22 cellular contexts compared by ENCODE assay signal in genomic region chr7:128443817-128444216, GRCh38. TPM values are rescaled to one million over a fixed set of nuclear protein-coding genes. Genes with fewer than 3 reads are reported as not detected.
DNase-seq lines count a peak whose midpoint lies in the region; ATAC-seq, FAIRE-seq and TF ChIP-seq lines count a peak whose summit lies in the region.
"Had no signal": no experiment of that assay in that cellular context is flagged by ENCODE, and none has a peak within 500 bp of the region (broad histone marks: within the 10 kb centered on the region; RNA-seq: fewer than 3 reads in every experiment).

No MANE protein-coding gene starts in this region.

- TF ChIP-seq CTCF in GM12878 (IDR thresholded peaks at IDR 0.05 in 2 of 3, conservative IDR thresholded peaks at IDR 0.05 in 1 of 3; ENCODE audit: control insufficient read depth in 2 of 3, extremely low read depth in 1 of 3, insufficient read depth in 1 of 3, low read depth in 3 of 3, low read length in 3 of 3) = no peak
- TF ChIP-seq CTCF in mucosa of descending colon (IDR thresholded peaks at IDR 0.05) = no peak
- no peak for TF ChIP-seq CTCF in transverse colon (IDR thresholded peaks at IDR 0.05)

- no peak for TF ChIP-seq EP300 in GM12878 (IDR thresholded peaks at IDR 0.05; ENCODE audit: borderline replicate concordance in 1 of 2, control insufficient read depth in 1 of 2, low read depth in 2 of 2, low read length in 2 of 2)
- TF ChIP-seq EP300 in transverse colon (IDR thresholded peaks at IDR 0.05; ENCODE audit: low read depth) = no peak

- RAD21 ChIA-PET in GM12878 (lab: Charles Lee; ENCODE audit: unreplicated experiment) = interaction anchor here (0.8 to 2.6 kb wide), 7 partner anchors 8 to 48 kb away, joined by 3 to 23 read pairs (median 5); partner anchors contain the start of gene HILPDA

- H3K27me3 ChIP-seq in GM12878 (replicated peaks in 1 of 2; ENCODE audit: control insufficient read depth in 2 of 2, insufficient read depth in 2 of 2, low read length in 1 of 2) (no peaks in the 10 kb centered on the region), transverse colon (no peaks in the 10 kb centered on the region)
- no peaks in the 10 kb centered on the region for H3K27me3 ChIP-seq in effector memory CD4-positive, alpha-beta T cell (replicated peaks; ENCODE audit: control insufficient read depth, insufficient read depth, low read length, poor library complexity, severe bottlenecking)
- H3K27me3 ChIP-seq: BLaER1, cardiac muscle cell, heart right ventricle had no signal

- SMC1A ChIA-PET in GM12878 (lab: Charles Lee; ENCODE audit: uncharacterized antibody, unreplicated experiment) = interaction anchor here (0.8 to 6.0 kb wide), 11 partner anchors 8 to 1559 kb away, joined by 3 to 55 read pairs (median 5); partner anchors contain the start of gene HILPDA

- H3K9me3 ChIP-seq in GM12878 (replicated peaks; ENCODE audit: control insufficient read depth, insufficient read depth, low read length) (no peaks in the 10 kb centered on the region), mucosa of descending colon (no peaks in the 10 kb centered on the region), transverse colon (no peaks in the 10 kb centered on the region)
- no peaks in the 10 kb centered on the region for H3K9me3 ChIP-seq in effector memory CD4-positive, alpha-beta T cell (ENCODE audit: control insufficient read depth, low read length)
- H3K9me3 ChIP-seq: BLaER1, heart right ventricle had no signal

- H3K27ac ChIP-seq in GM12878 (ENCODE audit: control insufficient read depth, insufficient read depth) = no peak overlapping the region
- H3K27ac ChIP-seq in transverse colon = peak overlapping the region; percentile 45 to 67 (median 62)
- H3K27ac ChIP-seq in effector memory CD4-positive, alpha-beta T cell (ENCODE audit: insufficient read depth, low read length, poor library complexity, severe bottlenecking) = no peak overlapping the region
- H3K27ac ChIP-seq: BLaER1, cardiac muscle cell, heart right ventricle had no signal

- ATAC-seq in Right ventricle myocardium inferior = peak; percentile 10
- no peak for ATAC-seq in left cardiac atrium
- peak; percentile 18; the same call in 2 of the 3 replicates for ATAC-seq in GM12878
- ATAC-seq in mucosa of descending colon = peak; percentile 75
- no peak for ATAC-seq in GM21737 (IDR thresholded peaks at IDR 0.05; ENCODE audit: unreplicated experiment)
- ATAC-seq in left lobe of liver = no peak

- no peak for FAIRE-seq in GM12878 (lab: Jason Lieb, UNC)
- FAIRE-seq: urothelium cell line had no signal

- H4K20me1 ChIP-seq in GM12878 (ENCODE audit: control insufficient read depth, insufficient read depth) = no peaks in the 10 kb centered on the region
- H4K20me1 ChIP-seq: BLaER1 had no signal

- H3K4me2 ChIP-seq in GM12878 (ENCODE audit: control insufficient read depth, insufficient read depth) = no peak overlapping the region
- H3K4me2 ChIP-seq: BLaER1 had no signal

- in situ Hi-C loops in GM12878 (cut with MboI) (no loop called here), transverse colon (cut with MboI; ENCODE audit: low pct_ligation_motif_present in 1 of 4, low pct_unique_long_range_greater_than_20kb in 1 of 4, low sequenced_read_pairs in 3 of 4) (no loop called here)

- DNase-seq in Right ventricle myocardium inferior (ENCODE audit: missing footprints) (no peak), left cardiac atrium (no peak), GM12878 (ENCODE audit: low read depth, low spot score) (no peak), mucosa of descending colon (peak in 2 of 3 donors; percentile 47 to 52), transverse colon (no peak), left lobe of liver (ENCODE audit: low spot score) (no peak)
- DNase-seq in effector memory CD4-positive, alpha-beta T cell = no peak
- DNase-seq: activated naive CD4-positive, alpha-beta T cell treated with anti-CD3 and anti-CD28 coated beads, Interleukin-2, amount 10 ng/mL, durations not matched to agents 7 days and 5 days; activated T-cell treated with anti-CD3 and anti-CD28 coated beads, Interleukin-2, amount 50 U/mL, for 4 hours; dermis blood vessel endothelial cell; foreskin fibroblast; heart right ventricle; KG1; MV-4-11; NCI-H1694 treated with DMSO at 0.1 percent for 48 hours; NCI-H2227 treated with DMSO at 0.1 percent for 48 hours; SIG-M5; T-cell had no signal

- CTCF ChIA-PET in GM12878 (lab: Yijun Ruan, JAX) = interaction anchor here (1.0 to 12.5 kb wide), 9 partner anchors 9 to 100 kb away, joined by 3 to 175 read pairs (median 10); partner anchors contain the start of gene RBM28

- no TSS peak for BruUV-seq in GM12878 (replicated peaks; lab: Mats Ljungman, UMichigan)

- 70% methylated on average over 3 of the region's 3 CpGs for WGBS in GM12878 (ENCODE audit: insufficient coverage, insufficient replicate concordance, low lambda C conversion rate, missing lambda C conversion rate)
- WGBS in transverse colon (ENCODE audit: low coverage in 1 of 2), 2 donors = 66% methylated on average over 3 of the region's 3 CpGs; no CpG with 5 or more reads in 1 of the 2 donors

- H3K79me2 ChIP-seq in GM12878 (ENCODE audit: control insufficient read depth, insufficient read depth, low read length) = no peaks in the 10 kb centered on the region

- H3K4me1 ChIP-seq in GM12878 (ENCODE audit: control insufficient read depth, insufficient read depth, low read length) (peaks cover 9% of the 10 kb centered on the region; the same call in 1 of the 2 replicates), mucosa of descending colon (ENCODE audit: low read depth) (peaks cover 26% of the 10 kb centered on the region), transverse colon (peaks cover 8 to 36% (median 25%) of the 10 kb centered on the region in 4 donors)
- no peaks in the 10 kb centered on the region for H3K4me1 ChIP-seq in effector memory CD4-positive, alpha-beta T cell (ENCODE audit: control insufficient read depth, insufficient read depth, low read length, poor library complexity, severe bottlenecking)
- H3K4me1 ChIP-seq: BLaER1 had no signal

- TF ChIP-seq RAD21 in GM12878 (IDR thresholded peaks at IDR 0.05; ENCODE audit: insufficient read depth, low read depth, low read length) = no peak

- H2AFZ ChIP-seq in GM12878 (ENCODE audit: control insufficient read depth, low read depth, low read length) = peak overlapping the region; percentile 66

- intact Hi-C loops in Right ventricle myocardium inferior (cut with DNase I) = no loop called here
- intact Hi-C loops in left cardiac atrium (cut with DNase I) = no loop called here
- intact Hi-C loops in GM12878 (cut with micrococcal nuclease; ENCODE audit: unreplicated experiment) = no loop called here
- intact Hi-C loops in mucosa of descending colon (cut with DNase I, micrococcal nuclease) = no loop called here
- intact Hi-C loops in transverse colon (cut with DNase I; ENCODE audit: low total_unique reads) = no loop called here

- no peak overlapping the region for H3K4me3 ChIP-seq in GM12878
- no peak overlapping the region for H3K4me3 ChIP-seq in mucosa of descending colon
- no peak overlapping the region for H3K4me3 ChIP-seq in transverse colon
- H3K4me3 ChIP-seq in effector memory CD4-positive, alpha-beta T cell (ENCODE audit: insufficient read depth, low read depth, low read length, poor library complexity, severe bottlenecking) = no peak overlapping the region
- H3K4me3 ChIP-seq: BLaER1, cardiac muscle cell, heart right ventricle had no signal

- POLR2A ChIA-PET in GM12878 (lab: Charles Lee) = interaction anchor here (0.5 to 4.2 kb wide), 6 partner anchors 8 to 335 kb away, joined by 3 to 52 read pairs (median 4); partner anchors contain the start of gene HILPDA

- no peak overlapping the region for H3K9ac ChIP-seq in GM12878 (ENCODE audit: control insufficient read depth, insufficient read depth, low read length)
- H3K9ac ChIP-seq: BLaER1 had no signal

- H3K36me3 ChIP-seq in GM12878 (ENCODE audit: control insufficient read depth in 2 of 2, insufficient read depth in 2 of 2, low read length in 1 of 2) (no peaks in the 10 kb centered on the region), mucosa of descending colon (ENCODE audit: low read depth) (no peaks in the 10 kb centered on the region), transverse colon (no peaks in the 10 kb centered on the region)
- H3K36me3 ChIP-seq in effector memory CD4-positive, alpha-beta T cell (ENCODE audit: control insufficient read depth, insufficient read depth, low read length) = no peaks in the 10 kb centered on the region
- H3K36me3 ChIP-seq: BLaER1, cardiac muscle cell, heart right ventricle had no signal

- no peak for TF ChIP-seq POLR2A in GM12878 (IDR thresholded peaks at IDR 0.05; ENCODE audit: low read depth, low read length)
- TF ChIP-seq POLR2A in transverse colon (IDR thresholded peaks at IDR 0.05) = no peak

RNA-seq across cellular contexts. Expression of gene HILPDA, which starts 11.9 kb away (rescaled TPM):
- total RNA-seq in Right ventricle myocardium inferior = 5.9 TPM
- 10 to 100 TPM in 1 of 2 donors, 1 to 10 TPM in 1; 9.7 to 15.2 TPM for total RNA-seq in left cardiac atrium
- total RNA-seq in GM12878 (2013; cell fraction: nucleolus; rRNA removed) = 232 and 244 TPM in 2 replicates
- total RNA-seq in GM12878 (2014; rRNA removed) = 15.1 and 16.4 TPM in 2 replicates
- 19.6 and 21.2 TPM in 2 replicates for total RNA-seq in GM12878 (2014; rRNA removed; fragmentation: Illumina TruSeq; extraction: Trizol)
- 12.0 and 14.1 TPM in 2 replicates for total RNA-seq in GM12878 (2021)
- 22.4 TPM for polyA plus RNA-seq in GM12878 (2011; ENCODE audit: low read depth)
- polyA plus RNA-seq in GM12878 (2011; rRNA removed) = 198 and 232 TPM in 2 replicates
- polyA plus RNA-seq in GM12878 (2011; cell fraction: cytosol; rRNA removed) = 184 and 280 TPM in 2 replicates
- 85.4 and 130 TPM in 2 replicates for polyA plus RNA-seq in GM12878 (2011; cell fraction: nucleus; rRNA removed)
- polyA plus RNA-seq in GM12878 (2012) = 26.2 and 86.6 TPM in 2 replicates
- 22.1 and 24.2 TPM in 2 replicates for polyA plus RNA-seq in GM12878 (2014; fragmentation: Illumina TruSeq; extraction: Trizol)
- polyA plus RNA-seq in GM12878 (2014; fragmentation: Nextera tagmentation; extraction: Ambion mirVana) = 10 to 100 TPM; 37.4 to 44.0 TPM
- polyA plus RNA-seq in GM12878 (2014; rRNA removed) = 26.1 and 29.6 TPM in 2 replicates
- 10 to 100 TPM; 24.5 to 28.4 TPM for polyA plus RNA-seq in GM12878 (2016; fragmentation: Nextera tagmentation; extraction: Ambion mirVana)
- 141 and 166 TPM in 2 replicates for polyA minus RNA-seq in GM12878 (2011; rRNA and poly(A)+ RNA removed)
- polyA minus RNA-seq in GM12878 (2011; cell fraction: cytosol; rRNA and poly(A)+ RNA removed) = 42.1 and 54.1 TPM in 2 replicates
- polyA minus RNA-seq in GM12878 (2011; cell fraction: nucleus; rRNA and poly(A)+ RNA removed) = 97.8 and 100.0 TPM in 2 replicates
- 1 to 10 TPM; 5.8 to 9.8 (median 6.6) TPM for total RNA-seq in mucosa of descending colon
- total RNA-seq in transverse colon = 10 to 100 TPM in 1 of 4 donors, 1 to 10 TPM in 2, not detected in 1; 5.3 to 35.5 (median 5.9) TPM
- 3.8 TPM for total RNA-seq in left lobe of liver

RNA-seq across cellular contexts. Expression of gene METTL2B, which starts 32.7 kb away (rescaled TPM):
- total RNA-seq in Right ventricle myocardium inferior (17.1 TPM), left cardiac atrium (10 to 100 TPM; 17.2 to 19.3 TPM), GM12878 (2014; rRNA removed) (26.8 and 29.4 TPM in 2 replicates), GM12878 (2014; rRNA removed; fragmentation: Illumina TruSeq; extraction: Trizol) (35.3 and 36.9 TPM in 2 replicates), GM12878 (2021) (27.7 and 28.1 TPM in 2 replicates), mucosa of descending colon (10 to 100 TPM; 24.1 to 29.4 (median 28.4) TPM), transverse colon (10 to 100 TPM; 22.1 to 30.3 (median 23.2) TPM), left lobe of liver (13.9 TPM)
- 56.9 and 63.6 TPM in 2 replicates for total RNA-seq in GM12878 (2013; cell fraction: nucleolus; rRNA removed)
- 14.2 TPM for polyA plus RNA-seq in GM12878 (2011; ENCODE audit: low read depth)
- polyA plus RNA-seq in GM12878 (2011; rRNA removed) (36.4 and 37.8 TPM in 2 replicates), GM12878 (2014; fragmentation: Illumina TruSeq; extraction: Trizol) (36.6 and 51.7 TPM in 2 replicates), GM12878 (2014; fragmentation: Nextera tagmentation; extraction: Ambion mirVana) (10 to 100 TPM; 40.5 to 48.4 TPM), GM12878 (2014; rRNA removed) (18.9 and 20.7 TPM in 2 replicates), GM12878 (2016; fragmentation: Nextera tagmentation; extraction: Ambion mirVana) (10 to 100 TPM; 43.4 to 43.5 TPM)
- 19.7 and 23.3 TPM in 2 replicates for polyA plus RNA-seq in GM12878 (2011; cell fraction: cytosol; rRNA removed)
- 13.0 and 13.3 TPM in 2 replicates for polyA plus RNA-seq in GM12878 (2011; cell fraction: nucleus; rRNA removed)
- 12.6 and 13.7 TPM in 2 replicates for polyA plus RNA-seq in GM12878 (2012)
- 36.3 and 48.1 TPM in 2 replicates for polyA minus RNA-seq in GM12878 (2011; rRNA and poly(A)+ RNA removed)
- 13.0 and 15.1 TPM in 2 replicates for polyA minus RNA-seq in GM12878 (2011; cell fraction: cytosol; rRNA and poly(A)+ RNA removed)
- 18.3 and 38.9 TPM in 2 replicates for polyA minus RNA-seq in GM12878 (2011; cell fraction: nucleus; rRNA and poly(A)+ RNA removed)

RNA-seq across cellular contexts. Expression of gene IMPDH1, which starts 34.0 kb away (rescaled TPM):
- total RNA-seq in Right ventricle myocardium inferior = 25.5 TPM
- 10 to 100 TPM; 31.2 to 34.1 TPM for total RNA-seq in left cardiac atrium
- 38.3 and 43.9 TPM in 2 replicates for total RNA-seq in GM12878 (2013; cell fraction: nucleolus; rRNA removed)
- total RNA-seq in GM12878 (2014; rRNA removed) = 48.4 and 51.7 TPM in 2 replicates
- 27.7 and 31.4 TPM in 2 replicates for total RNA-seq in GM12878 (2014; rRNA removed; fragmentation: Illumina TruSeq; extraction: Trizol)
- total RNA-seq in GM12878 (2021) = 56.0 and 61.3 TPM in 2 replicates
- 8.8 TPM for polyA plus RNA-seq in GM12878 (2011; ENCODE audit: low read depth)
- 18.5 and 34.8 TPM in 2 replicates for polyA plus RNA-seq in GM12878 (2011; rRNA removed)
- polyA plus RNA-seq in GM12878 (2011; cell fraction: cytosol; rRNA removed) = 34.6 and 42.3 TPM in 2 replicates
- 84.6 and 84.9 TPM in 2 replicates for polyA plus RNA-seq in GM12878 (2011; cell fraction: nucleus; rRNA removed)
- 24.1 and 28.3 TPM in 2 replicates for polyA plus RNA-seq in GM12878 (2012)
- 10.5 and 24.0 TPM in 2 replicates for polyA plus RNA-seq in GM12878 (2014; fragmentation: Illumina TruSeq; extraction: Trizol)
- polyA plus RNA-seq in GM12878 (2014; fragmentation: Nextera tagmentation; extraction: Ambion mirVana) = 1 to 10 TPM in 1 of 2 experiments, under 1 TPM in 1; 0.50 to 1.5 TPM
- 50.8 and 55.9 TPM in 2 replicates for polyA plus RNA-seq in GM12878 (2014; rRNA removed)
- 10 to 100 TPM; 48.7 to 58.3 TPM for polyA plus RNA-seq in GM12878 (2016; fragmentation: Nextera tagmentation; extraction: Ambion mirVana)
- polyA minus RNA-seq in GM12878 (2011; rRNA and poly(A)+ RNA removed) = 28.6 and 35.3 TPM in 2 replicates
- polyA minus RNA-seq in GM12878 (2011; cell fraction: cytosol; rRNA and poly(A)+ RNA removed) = 19.9 and 22.7 TPM in 2 replicates
- 20.3 and 40.6 TPM in 2 replicates for polyA minus RNA-seq in GM12878 (2011; cell fraction: nucleus; rRNA and poly(A)+ RNA removed)
- total RNA-seq in mucosa of descending colon = 10 to 100 TPM; 21.3 to 37.0 (median 35.5) TPM
- total RNA-seq in transverse colon = 100 to 1,000 TPM in 1 of 4 donors, 10 to 100 TPM in 3; 21.4 to 189 (median 44.2) TPM
- total RNA-seq in left lobe of liver = 3.5 TPM

Comparison
In these comparisons a context has a peak if more than half of its experiments do, and no peak if none do; other contexts are left out.
1. ATAC-seq: peak in Right ventricle myocardium inferior (single experiment), GM12878 (single experiment) and mucosa of descending colon (single experiment); none in left cardiac atrium (0 of 2), GM21737 (single experiment) and left lobe of liver (single experiment).
2. DNase-seq: peak in mucosa of descending colon (2 of 3); none in Right ventricle myocardium inferior (single experiment), left cardiac atrium (single experiment), GM12878 (single experiment), transverse colon (single experiment), effector memory CD4-positive, alpha-beta T cell (0 of 3) and left lobe of liver (single experiment).
3. H3K27ac ChIP-seq: peak in transverse colon (4 of 4); none in GM12878 (single experiment) and effector memory CD4-positive, alpha-beta T cell (single experiment).